Comparison of ENCODE assay signal across 24 cellular contexts in the genomic region with DNA sequence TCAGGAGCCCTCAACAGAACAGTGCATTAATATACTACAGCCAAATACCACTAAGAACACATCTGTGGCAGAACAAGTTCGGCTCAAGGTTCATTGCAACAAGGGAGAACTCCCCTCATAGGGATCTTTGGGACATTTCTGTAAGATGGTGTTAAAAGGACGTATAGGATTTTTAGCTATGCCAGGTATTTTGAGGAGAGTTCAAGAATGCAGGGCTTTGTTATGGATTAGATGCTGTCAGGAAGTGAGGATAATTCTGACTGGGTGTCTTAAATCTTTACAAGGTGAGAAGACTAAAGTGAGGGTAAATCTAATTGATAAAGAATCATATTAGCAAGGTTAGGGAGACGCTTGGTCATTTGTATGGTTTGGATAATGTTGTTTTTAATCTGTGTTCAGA.
"Had no signal": no experiment of that assay in that cellular context is flagged by ENCODE, and none has a peak within 500 bp of the region (broad histone marks: within the 10 kb centered on the region; RNA-seq: fewer than 3 reads in every experiment).

No MANE protein-coding gene starts in this region.

- H3K4me1 ChIP-seq: SJSA1 had no signal

- H3K36me3 Mint-ChIP-seq: brain had no signal

- H3K4me3 Mint-ChIP-seq: activated CD8-positive, alpha-beta memory T cell treated with anti-CD3 and anti-CD28 coated beads, Interleukin-2, amount 10 ng/mL, durations not matched to agents 7 days and 5 days; activated naive CD4-positive, alpha-beta T cell treated with anti-CD3 and anti-CD28 coated beads for 36 hours; activated naive CD8-positive, alpha-beta T cell; activated T-cell treated with anti-CD3 and anti-CD28 coated beads, Interleukin-2, amount 50 U/mL, for 24 hours; brain; central memory CD8-positive, alpha-beta T cell had no signal

- H3K9me3 Mint-ChIP-seq: activated naive CD4-positive, alpha-beta T cell treated with anti-CD3 and anti-CD28 coated beads for 36 hours; brain; central memory CD8-positive, alpha-beta T cell had no signal

- H3K27ac Mint-ChIP-seq: activated CD8-positive, alpha-beta memory T cell treated with anti-CD3 and anti-CD28 coated beads, Interleukin-2, amount 10 ng/mL, durations not matched to agents 7 days and 5 days; activated naive CD4-positive, alpha-beta T cell treated with anti-CD3 and anti-CD28 coated beads for 36 hours; activated naive CD8-positive, alpha-beta T cell; activated T-cell treated with anti-CD3 and anti-CD28 coated beads, Interleukin-2, amount 50 U/mL, for 24 hours; brain had no signal

- H3K27me3 Mint-ChIP-seq: activated CD8-positive, alpha-beta memory T cell treated with anti-CD3 and anti-CD28 coated beads, Interleukin-2, amount 10 ng/mL, durations not matched to agents 7 days and 5 days; activated naive CD8-positive, alpha-beta T cell; activated T-cell treated with anti-CD3 and anti-CD28 coated beads, Interleukin-2, amount 50 U/mL, for 24 hours; brain; central memory CD8-positive, alpha-beta T cell had no signal

- ATAC-seq: activated CD8-positive, alpha-beta memory T cell treated with anti-CD3 and anti-CD28 coated beads, Interleukin-2, amount 10 ng/mL, durations not matched to agents 7 days and 5 days; SK-N-SH treated with all-trans-retinoic acid at 6 μM for 48 hours had no signal

- DNase-seq: activated CD4-positive, CD25-positive, alpha-beta regulatory T cell; activated CD8-positive, alpha-beta memory T cell treated with anti-CD3 and anti-CD28 coated beads, Interleukin-2, amount 10 ng/mL, durations not matched to agents 7 days and 5 days; activated gamma-delta T cell; activated naive CD4-positive, alpha-beta T cell treated with anti-CD3 and anti-CD28 coated beads for 36 hours; activated T-cell treated with anti-CD3 and anti-CD28 coated beads, Interleukin-2, amount 50 U/mL, for 24 hours; amygdala; MG63; MV-4-11; NCI-H1092 treated with DMSO at 0.1 percent for 48 hours; NCI-H1417 treated with DMSO at 0.1 percent for 48 hours; NCI-H1694; NCI-H2029 treated with DMSO at 0.1 percent for 48 hours; NCI-H345; NCI-H510A treated with DMSO at 0.1 percent for 48 hours; NCI-H69; NK-92 treated with Interleukin-12 subunit alpha and Interleukin-12 subunit beta, amount 100 ng/mL, for 24 hours; SHP77; SW 1271; T-helper 9 cell had no signal

- H3K4me3 ChIP-seq: MG63, SJSA1 had no signal

- H3K27me3 ChIP-seq: MG63, SJSA1 had no signal

- H3K27ac ChIP-seq: SJSA1 had no signal

- H3K36me3 ChIP-seq: MG63, SJSA1 had no signal

- H3K9me3 ChIP-seq: MG63, SJSA1 had no signal
